ENCODE assay signal across 12 cellular contexts in the genomic region with DNA sequence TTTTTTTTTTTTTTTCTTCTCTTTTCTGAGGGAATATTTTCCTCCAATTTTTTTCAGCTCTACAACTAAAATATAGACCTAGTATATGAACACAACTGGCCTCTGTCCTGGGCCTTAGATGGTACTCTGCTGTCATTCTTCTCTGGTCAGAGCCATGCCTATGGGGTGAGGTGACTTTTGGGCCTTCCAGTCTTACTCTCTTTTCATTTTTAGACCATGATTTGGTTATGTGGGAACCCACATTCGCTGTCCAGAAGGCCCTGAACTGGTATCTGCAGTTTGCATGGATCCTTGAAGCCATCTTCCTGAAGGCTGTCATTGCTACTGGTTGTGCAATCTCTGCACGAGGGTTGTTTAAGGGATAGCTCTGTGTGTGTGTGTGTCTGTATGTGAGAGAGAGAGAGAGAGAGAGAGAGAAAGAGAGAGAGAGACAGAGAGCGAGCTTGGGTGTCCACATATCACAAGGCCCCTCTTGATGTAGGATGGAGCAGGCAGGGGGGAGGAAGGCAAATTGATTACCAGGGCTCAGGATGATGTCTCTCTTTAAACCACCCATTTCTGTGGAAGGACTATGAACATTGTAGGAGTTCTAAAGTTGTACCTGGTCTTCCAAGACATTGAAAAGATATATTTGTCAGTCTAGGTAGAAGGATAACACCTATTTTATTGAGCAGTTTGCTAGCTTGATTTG. TPM values are rescaled to one million over a fixed set of nuclear protein-coding genes. Genes with fewer than 3 reads are reported as not detected.
DNase-seq lines count a peak whose midpoint lies in the region; ATAC-seq, FAIRE-seq and TF ChIP-seq lines count a peak whose summit lies in the region.
"Had no signal": no experiment of that assay in that cellular context is flagged by ENCODE, and none has a peak within 500 bp of the region (broad histone marks: within the 10 kb centered on the region; RNA-seq: fewer than 3 reads in every experiment).

No MANE protein-coding gene starts in this region.

- peak overlapping the region; percentile 12 for H3K4me3 Mint-ChIP-seq in Caco-2 (ENCODE audit: unreplicated experiment)
- H3K4me3 Mint-ChIP-seq: nephron had no signal

- TF ChIP-seq CTCF in Caco-2 (IDR thresholded peaks at IDR 0.05; ENCODE audit: insufficient read depth in 1 of 2, low read depth in 1 of 2, low read length in 1 of 2, severe bottlenecking in 1 of 2, unreplicated experiment in 1 of 2) (no peak), OCI-LY7 (conservative IDR thresholded peaks at IDR 0.05; ENCODE audit: low read length) (no peak), H1 (IDR thresholded peaks at IDR 0.05; ENCODE audit: control extremely low read depth in 1 of 3, insufficient read depth in 1 of 3, low read depth in 1 of 3, low read length in 3 of 3) (no peak), sigmoid colon (IDR thresholded peaks at IDR 0.05) (no peak)

- H4K5ac ChIP-seq in H1 (ENCODE audit: insufficient read length, low read depth, low read length), result no peak overlapping the region

- FAIRE-seq in H1 (lab: Jason Lieb, UNC), result no peak

- TF ChIP-seq POLR2A in H1 (IDR thresholded peaks at IDR 0.05; ENCODE audit: control extremely low read depth in 1 of 2, low read depth in 2 of 2, low read length in 2 of 2) (no peak), sigmoid colon (IDR thresholded peaks at IDR 0.05) (no peak)

- no peak overlapping the region for H3K56ac ChIP-seq in H1 (replicated peaks; ENCODE audit: insufficient read length, low read depth, low read length)

- H3K14ac ChIP-seq in H1 (ENCODE audit: insufficient read length), result no peak overlapping the region

- no peaks in the 10 kb centered on the region for H3K9me2 ChIP-seq in OCI-LY7 (ENCODE audit: insufficient read depth, low read length)

- H2BK20ac ChIP-seq in H1 (ENCODE audit: low read length), result no peak overlapping the region

- H3K9me3 Mint-ChIP-seq in Caco-2 (ENCODE audit: unreplicated experiment), result no peaks in the 10 kb centered on the region
- H3K9me3 Mint-ChIP-seq: nephron had no signal

- intact Hi-C loops in Caco-2 (cut with micrococcal nuclease; ENCODE audit: unreplicated experiment), result no loop called here
- intact Hi-C loops in OCI-LY7 (cut with micrococcal nuclease; ENCODE audit: unreplicated experiment), result no loop called here
- intact Hi-C loops in sigmoid colon (cut with DNase I), result no loop called here

- H3K4me2 ChIP-seq in OCI-LY7 (ENCODE audit: low read length) (peak overlapping the region; percentile 88), H1 (ENCODE audit: insufficient read depth in 1 of 2, low read depth in 2 of 2, low read length in 2 of 2) (no peak overlapping the region)

- no peak overlapping the region for H2AK5ac ChIP-seq in H1 (ENCODE audit: low read depth, low read length)

- peaks cover 65% of the 10 kb centered on the region for H3K36me3 Mint-ChIP-seq in Caco-2 (ENCODE audit: insufficient read depth, unreplicated experiment)

- H3K18ac ChIP-seq in H1 (ENCODE audit: extremely low read depth, low read length), result no peak overlapping the region

- WGBS in H1 (ENCODE audit: extremely low coverage in 1 of 2, insufficient coverage in 1 of 2, insufficient read length in 1 of 2, insufficient replicate concordance in 2 of 2, low coverage in 1 of 2, low lambda C conversion rate in 2 of 2, missing lambda C conversion rate in 1 of 2), 2 experiments, result 79% methylated on average over 3 of the region's 3 CpGs; no CpG with 5 or more reads in 1 of the 2 experiments
- WGBS in sigmoid colon, 2 donors, result 60 to 82% methylated on average over 3 of the region's 3 CpGs

- CTCF ChIA-PET in Caco-2 (lab: Charles Lee) (interaction anchor here (0.6 kb wide), 1 partner anchor 1011 kb away, joined by 4 read pairs; no protein-coding TSS in a partner anchor), OCI-LY7 (lab: Charles Lee; ENCODE audit: unreplicated experiment) (no interaction called here), H1 (lab: Charles Lee; ENCODE audit: partially characterized antibody) (interaction anchor here (0.6 to 1.4 kb wide), 4 partner anchors 8 to 262 kb away, joined by 3 read pairs; no protein-coding TSS in a partner anchor)

- no peak for ATAC-seq in HG03571 (IDR thresholded peaks at IDR 0.05; ENCODE audit: unreplicated experiment)
- ATAC-seq in HG03442 (IDR thresholded peaks at IDR 0.05; ENCODE audit: unreplicated experiment), result no peak

- peaks cover 7% of the 10 kb centered on the region; the same call in 1 of the 2 replicates for H3K79me1 ChIP-seq in H1 (ENCODE audit: low read depth, low read length)

- H3K23me2 ChIP-seq in H1 (ENCODE audit: low read depth, low read length), result no peaks in the 10 kb centered on the region

- no peak overlapping the region for H3K9ac ChIP-seq in H1 (replicated peaks in 1 of 4; ENCODE audit: extremely low read depth in 1 of 4, low read depth in 3 of 4, low read length in 3 of 4)

- POLR2A ChIA-PET in Caco-2 (lab: Charles Lee), result interaction anchor here (0.6 kb wide), 3 partner anchors 9 to 287 kb away, joined by 5 to 6 read pairs (median 5); no protein-coding TSS in a partner anchor
- POLR2A ChIA-PET in OCI-LY7 (lab: Charles Lee), result interaction anchor here (0.6 to 7.6 kb wide), 9 partner anchors 9 to 831 kb away, joined by 3 to 76 read pairs (median 3); no protein-coding TSS in a partner anchor
- POLR2A ChIA-PET in H1 (lab: Charles Lee; ENCODE audit: partially characterized antibody), result no interaction called here

- no peaks in the 10 kb centered on the region for H3K27me3 ChIP-seq in Caco-2 (replicated peaks; ENCODE audit: control insufficient read depth, insufficient read depth, low read length)
- no peaks in the 10 kb centered on the region for H3K27me3 ChIP-seq in H1 (replicated peaks in 1 of 4; ENCODE audit: control insufficient read depth in 3 of 4, extremely low read depth in 1 of 4, insufficient read depth in 3 of 4, low read length in 3 of 4)
- H3K27me3 ChIP-seq in sigmoid colon, result no peaks in the 10 kb centered on the region

- H3K4me3 ChIP-seq in Caco-2 (ENCODE audit: low read depth, low read length) (no peak overlapping the region), OCI-LY7 (ENCODE audit: low read depth, low read length, poor library complexity, severe bottlenecking) (peak overlapping the region; percentile 94), H1 (ENCODE audit: extremely low read depth in 1 of 4, insufficient read depth in 2 of 4, low read depth in 3 of 4, low read length in 4 of 4) (no peak overlapping the region), sigmoid colon (no peak overlapping the region)

- H3K27me3 Mint-ChIP-seq in Caco-2 (ENCODE audit: insufficient read depth, unreplicated experiment), result no peaks in the 10 kb centered on the region

- no peak overlapping the region for H2BK15ac ChIP-seq in H1 (ENCODE audit: low read length)

- BruUV-seq in Caco-2 (replicated peaks; lab: Mats Ljungman, UMichigan), result no TSS peak
- BruUV-seq in OCI-LY7 (replicated peaks; lab: Mats Ljungman, UMichigan), result no TSS peak

- no peak overlapping the region for H3K23ac ChIP-seq in H1 (ENCODE audit: insufficient read length)

- H3K9me3 ChIP-seq in Caco-2 (no peaks in the 10 kb centered on the region), OCI-LY7 (ENCODE audit: low read length) (no peaks in the 10 kb centered on the region), H1 (ENCODE audit: insufficient read depth in 2 of 2, low read depth in 1 of 2, low read length in 1 of 2) (no peaks in the 10 kb centered on the region), sigmoid colon (no peaks in the 10 kb centered on the region)

- no peak overlapping the region for H3K27ac Mint-ChIP-seq in Caco-2 (ENCODE audit: unreplicated experiment)

- no peak overlapping the region for H4K8ac ChIP-seq in H1 (ENCODE audit: extremely low read depth, insufficient read depth, low read length)

- DNase-seq in Caco-2 (no peak), OCI-LY7 (ENCODE audit: low spot score) (no peak), H1 (ENCODE audit: low read depth in 1 of 2, low spot score in 2 of 2) (no peak), sigmoid colon (no peak), iPS-NIHi7 (ENCODE audit: extremely low spot score) (no peak), GM03348 (ENCODE audit: low spot score) (no peak)
- DNase-seq: activated CD4-positive, alpha-beta T cell treated with anti-CD3 and anti-CD28 coated beads, Interleukin-2, amount 50 U/mL, for 48 hours; cerebellar nuclear complex; NCI-H1694 treated with DMSO at 0.1 percent for 48 hours had no signal

- H2BK12ac ChIP-seq in H1 (ENCODE audit: low read depth, low read length), result no peak overlapping the region

- H4K20me1 ChIP-seq in OCI-LY7 (ENCODE audit: insufficient read depth, low read length) (peaks cover 21% of the 10 kb centered on the region; the same call in 1 of the 2 replicates), H1 (replicated peaks in 1 of 2; ENCODE audit: control insufficient read depth in 1 of 2, insufficient read depth in 2 of 2, low read length in 2 of 2) (peaks cover 0 to under 1% of the 10 kb centered on the region in 2 experiments)

- peak overlapping the region; percentile 69 for H3K27ac ChIP-seq in OCI-LY7 (ENCODE audit: low read depth, low read length, poor library complexity, severe bottlenecking)
- H3K27ac ChIP-seq in H1 (ENCODE audit: low read depth, low read length), result no peak overlapping the region
- peak overlapping the region in 3 of 4 donors; percentile 40 to 99 (median 99) for H3K27ac ChIP-seq in sigmoid colon

- H2AFZ ChIP-seq in OCI-LY7 (ENCODE audit: low read length), result no peak overlapping the region
- H2AFZ ChIP-seq in H1 (ENCODE audit: low read length), result no peak overlapping the region

- H3K4me1 ChIP-seq in Caco-2, result peaks cover 85% of the 10 kb centered on the region
- peaks cover 92% of the 10 kb centered on the region for H3K4me1 ChIP-seq in OCI-LY7 (ENCODE audit: insufficient read depth, low read length, poor library complexity, severe bottlenecking)
- H3K4me1 ChIP-seq in H1 (replicated peaks in 1 of 4; ENCODE audit: control insufficient read depth in 3 of 4, insufficient read depth in 4 of 4, low read length in 3 of 4), result peaks cover 0 to 11% (median 1%) of the 10 kb centered on the region in 4 experiments; a peak in 4 of 7 replicates
- H3K4me1 ChIP-seq in sigmoid colon, result peaks cover 0 to 97% (median 77%) of the 10 kb centered on the region in 4 donors

- H3K79me2 ChIP-seq in OCI-LY7 (ENCODE audit: insufficient read depth, low read depth, low read length), result peaks cover 100% of the 10 kb centered on the region
- H3K79me2 ChIP-seq in H1 (ENCODE audit: control insufficient read depth in 1 of 2, insufficient read depth in 2 of 2, low read length in 2 of 2), result peaks cover 10 to 95% of the 10 kb centered on the region in 2 experiments

- H3K36me3 ChIP-seq in Caco-2 (ENCODE audit: control insufficient read depth, insufficient read depth, low read length) (peaks cover 3% of the 10 kb centered on the region), OCI-LY7 (ENCODE audit: insufficient read depth, low read length) (peaks cover 16% of the 10 kb centered on the region; the same call in 1 of the 2 replicates), H1 (ENCODE audit: control insufficient read depth in 2 of 4, insufficient read depth in 4 of 4, low read length in 3 of 4) (no peaks in the 10 kb centered on the region), sigmoid colon (no peaks in the 10 kb centered on the region)

- H4K91ac ChIP-seq in H1 (replicated peaks; ENCODE audit: insufficient read length, low read length), result no peak overlapping the region

- peaks cover 69% of the 10 kb centered on the region for H3K4me1 Mint-ChIP-seq in Caco-2 (ENCODE audit: low read depth, unreplicated experiment)

- no peak overlapping the region for H3K4ac ChIP-seq in H1 (replicated peaks; ENCODE audit: insufficient read length, low read depth, low read length)

- no peak overlapping the region for H2BK120ac ChIP-seq in H1 (replicated peaks; ENCODE audit: low read depth, low read length)

- TF ChIP-seq EP300 in H1 (IDR thresholded peaks at IDR 0.05; ENCODE audit: borderline replicate concordance in 1 of 2, low read depth in 2 of 2, low read length in 2 of 2) (no peak), sigmoid colon (IDR thresholded peaks at IDR 0.05) (no peak)

- TF ChIP-seq RAD21 in H1 (IDR thresholded peaks at IDR 0.05 in 1 of 2, conservative IDR thresholded peaks at IDR 0.05 in 1 of 2; ENCODE audit: low read depth in 2 of 2, low read length in 2 of 2), result no peak

- H2BK5ac ChIP-seq in H1 (ENCODE audit: low read depth, low read length), result no peak overlapping the region

RNA-seq across cellular contexts. Expression of a gene that starts 6.9 kb away (rescaled TPM):
- total RNA-seq in Caco-2 (2022) (40.5 and 41.9 TPM in 2 replicates), OCI-LY7 (2022) (25.2 and 29.5 TPM in 2 replicates), sigmoid colon (100 to 1,000 TPM; 215 to 243 (median 234) TPM)
- total RNA-seq in OCI-LY7 (2014; rRNA removed; shearing (Covaris generic)), result 28.1 and 29.6 TPM in 2 replicates
- total RNA-seq in H1 (2021; fragmentation: NEBNext Ultra II Directional; extraction: Animal tissue kit (Norgen Biotek cat#: 25700)), result 6.7 and 7.4 TPM in 2 replicates
- polyA plus RNA-seq in H1 (2011; rRNA removed) (3.6 and 4.2 TPM in 2 replicates), sigmoid colon (10 to 100 TPM in 2 of 3 donors, 1 to 10 TPM in 1; 9.9 to 56.4 (median 32.4) TPM)
- polyA plus RNA-seq in H1 (2011; cell fraction: cytosol; rRNA removed), result 4.2 TPM
- 5.1 TPM for polyA plus RNA-seq in H1 (2011; cell fraction: nucleus; rRNA removed)
- 3.4 to 4.3 TPM (median 4.2 TPM) in 4 replicates for polyA plus RNA-seq in H1 (2012, experiment 1 of 2)
- polyA plus RNA-seq in H1 (2012, experiment 2 of 2), result 0.56 TPM
- polyA plus RNA-seq in H1 (2013, experiment 1 of 2), result 9.3 TPM
- 11.1 TPM for polyA plus RNA-seq in H1 (2013, experiment 2 of 2)
- polyA minus RNA-seq in H1 (2011; rRNA and poly(A)+ RNA removed), result 16.0 and 17.2 TPM in 2 replicates
- 4.8 TPM for polyA minus RNA-seq in H1 (2011; cell fraction: cytosol; rRNA and poly(A)+ RNA removed)
- polyA minus RNA-seq in H1 (2011; cell fraction: nucleus; rRNA and poly(A)+ RNA removed), result 15.0 TPM
